1 cellular context compared by ENCODE assay signal in the genomic region with DNA sequence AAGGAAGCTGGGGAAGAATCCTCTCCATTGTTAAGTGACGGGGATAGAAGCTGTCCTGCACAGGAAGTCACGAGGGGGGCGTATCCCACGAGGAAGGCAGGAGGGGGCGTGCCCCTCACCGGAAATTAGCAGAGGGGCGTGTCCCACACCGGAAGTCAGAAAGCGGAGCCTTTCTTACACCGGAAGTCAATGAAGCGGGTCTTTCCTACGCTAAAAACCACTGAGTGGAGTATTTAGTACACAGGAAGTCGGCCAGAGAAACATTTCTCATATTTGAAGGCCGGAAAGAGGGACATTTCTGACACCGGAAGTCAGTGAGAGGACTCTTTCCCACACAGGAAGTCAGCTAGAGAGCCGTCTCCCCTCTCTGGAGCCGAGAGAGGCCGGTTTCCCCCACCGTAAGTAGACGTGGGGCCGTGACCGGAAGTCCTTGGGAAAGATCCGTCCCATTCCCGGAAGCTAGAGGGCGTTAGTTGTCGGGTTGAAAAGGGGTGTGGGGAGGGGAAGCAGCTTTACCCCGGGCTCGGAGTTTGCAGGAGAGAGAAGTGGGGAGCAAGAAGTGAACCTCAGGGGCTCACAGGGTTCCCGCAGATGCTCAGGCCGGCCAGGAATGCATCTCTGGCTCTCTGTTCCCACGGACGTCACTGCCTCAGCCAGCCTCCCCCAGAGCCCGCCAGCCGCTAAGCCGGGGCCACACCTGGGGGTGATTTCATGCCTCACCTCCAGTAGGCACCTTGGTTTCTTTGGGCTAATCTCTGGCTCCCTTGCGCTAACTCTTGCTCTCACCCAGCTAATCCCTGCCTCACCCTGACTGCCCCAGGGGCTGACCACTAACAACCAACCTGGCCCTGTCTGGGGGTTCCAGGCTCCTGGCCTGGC.
TF ChIP-seq lines count a peak whose summit lies in the region.

No MANE protein-coding gene starts in this region.

TF ChIP-seq in HEK293, 187 proteins besides CTCF, POLR2A, EP300 and RAD21 (continued from another document):
- TF ChIP-seq ZXDB (tag by site-specific recombination; IDR thresholded peaks at IDR 0.05) (peak; percentile 75; the same call in 1 of the 2 replicates), ZNF561 (tag by site-specific recombination; IDR thresholded peaks at IDR 0.05; ENCODE audit: borderline replicate concordance) (peak; percentile 87; the same call in 1 of the 2 replicates)
- TF ChIP-seq, protein P1, sequence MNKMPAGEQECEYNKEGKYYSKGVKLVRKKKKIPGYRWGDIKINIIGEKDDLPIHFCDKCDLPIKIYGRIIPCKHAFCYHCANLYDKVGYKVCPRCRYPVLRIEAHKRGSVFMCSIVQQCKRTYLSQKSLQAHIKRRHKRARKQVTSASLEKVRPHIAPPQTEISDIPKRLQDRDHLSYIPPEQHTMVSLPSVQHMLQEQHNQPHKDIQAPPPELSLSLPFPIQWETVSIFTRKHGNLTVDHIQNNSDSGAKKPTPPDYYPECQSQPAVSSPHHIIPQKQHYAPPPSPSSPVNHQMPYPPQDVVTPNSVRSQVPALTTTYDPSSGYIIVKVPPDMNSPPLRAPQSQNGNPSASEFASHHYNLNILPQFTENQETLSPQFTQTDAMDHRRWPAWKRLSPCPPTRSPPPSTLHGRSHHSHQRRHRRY (tag by site-specific recombination; IDR thresholded peaks at IDR 0.05) = no peak
- TF ChIP-seq, protein P2, sequence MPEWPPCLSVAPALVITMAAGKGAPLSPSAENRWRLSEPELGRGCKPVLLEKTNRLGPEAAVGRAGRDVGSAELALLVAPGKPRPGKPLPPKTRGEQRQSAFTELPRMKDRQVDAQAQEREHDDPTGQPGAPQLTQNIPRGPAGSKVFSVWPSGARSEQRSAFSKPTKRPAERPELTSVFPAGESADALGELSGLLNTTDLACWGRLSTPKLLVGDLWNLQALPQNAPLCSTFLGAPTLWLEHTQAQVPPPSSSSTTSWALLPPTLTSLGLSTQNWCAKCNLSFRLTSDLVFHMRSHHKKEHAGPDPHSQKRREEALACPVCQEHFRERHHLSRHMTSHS (tag by site-specific recombination; IDR thresholded peaks at IDR 0.05) = no peak
- TF ChIP-seq, protein P3, sequence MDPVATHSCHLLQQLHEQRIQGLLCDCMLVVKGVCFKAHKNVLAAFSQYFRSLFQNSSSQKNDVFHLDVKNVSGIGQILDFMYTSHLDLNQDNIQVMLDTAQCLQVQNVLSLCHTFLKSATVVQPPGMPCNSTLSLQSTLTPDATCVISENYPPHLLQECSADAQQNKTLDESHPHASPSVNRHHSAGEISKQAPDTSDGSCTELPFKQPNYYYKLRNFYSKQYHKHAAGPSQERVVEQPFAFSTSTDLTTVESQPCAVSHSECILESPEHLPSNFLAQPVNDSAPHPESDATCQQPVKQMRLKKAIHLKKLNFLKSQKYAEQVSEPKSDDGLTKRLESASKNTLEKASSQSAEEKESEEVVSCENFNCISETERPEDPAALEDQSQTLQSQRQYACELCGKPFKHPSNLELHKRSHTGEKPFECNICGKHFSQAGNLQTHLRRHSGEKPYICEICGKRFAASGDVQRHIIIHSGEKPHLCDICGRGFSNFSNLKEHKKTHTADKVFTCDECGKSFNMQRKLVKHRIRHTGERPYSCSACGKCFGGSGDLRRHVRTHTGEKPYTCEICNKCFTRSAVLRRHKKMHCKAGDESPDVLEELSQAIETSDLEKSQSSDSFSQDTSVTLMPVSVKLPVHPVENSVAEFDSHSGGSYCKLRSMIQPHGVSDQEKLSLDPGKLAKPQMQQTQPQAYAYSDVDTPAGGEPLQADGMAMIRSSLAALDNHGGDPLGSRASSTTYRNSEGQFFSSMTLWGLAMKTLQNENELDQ (tag by site-specific recombination; IDR thresholded peaks at IDR 0.05; ENCODE audit: low read depth) = no peak
